In the genomic region with DNA sequence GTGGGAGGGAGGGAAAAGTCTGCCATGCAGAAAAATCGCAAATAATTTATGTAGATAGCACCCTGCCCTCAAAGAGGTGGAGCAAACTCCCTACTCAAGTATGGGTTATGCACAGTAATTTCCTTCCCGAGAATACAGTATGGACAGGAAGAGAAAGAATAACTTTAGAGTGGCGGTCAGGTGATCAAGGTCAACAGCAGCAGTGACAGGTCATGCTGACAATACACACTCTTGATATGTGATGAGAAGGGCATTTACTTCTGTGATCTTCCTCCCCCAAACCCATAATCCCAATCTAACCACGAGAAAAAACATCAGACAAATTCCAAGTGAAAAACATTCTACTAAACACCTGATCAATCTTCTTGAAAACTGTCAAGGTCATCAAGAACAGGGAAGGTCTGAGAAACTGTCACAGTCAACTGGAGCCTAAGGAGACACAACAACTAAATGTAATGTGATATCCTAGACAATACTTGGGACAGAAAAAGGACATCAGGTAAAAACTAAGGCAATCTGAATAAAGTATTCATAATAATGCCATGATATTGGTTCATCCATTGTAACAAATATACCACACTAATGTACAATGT, we compare ENCODE assay signal across 1 cellular context.
TF ChIP-seq lines count a peak whose summit lies in the region.

No MANE protein-coding gene starts in this region.

TF ChIP-seq in K562, 482 proteins besides CTCF, POLR2A, EP300 and RAD21 (continued from another document and continues in another):
- TF ChIP-seq RFX7 (CRISPR knock-in tag; IDR thresholded peaks at IDR 0.05) (no peak), ZNF280B (CRISPR knock-in tag; IDR thresholded peaks at IDR 0.05) (no peak), ZEB2 (IDR thresholded peaks at IDR 0.05) (no peak), ZNF717 (CRISPR knock-in tag; IDR thresholded peaks at IDR 0.05) (no peak), CCAR2 (IDR thresholded peaks at IDR 0.05; ENCODE audit: low read depth, low read length) (no peak), ZZZ3 (IDR thresholded peaks at IDR 0.05) (no peak), ZSCAN29 (IDR thresholded peaks at IDR 0.05) (no peak), MEF2A (IDR thresholded peaks at IDR 0.05; ENCODE audit: control insufficient read depth, low read depth, low read length) (no peak), THRAP3 (IDR thresholded peaks at IDR 0.05; ENCODE audit: borderline replicate concordance) (no peak), CTBP1 (IDR thresholded peaks at IDR 0.05; ENCODE audit: borderline replicate concordance) (no peak), NR2C2 (CRISPR knock-in tag; IDR thresholded peaks at IDR 0.05) (no peak), NR2C2 (tag; IDR thresholded peaks at IDR 0.05) (peak; percentile 73), ZBTB43 (CRISPR knock-in tag; IDR thresholded peaks at IDR 0.05) (no peak), ESRRA (IDR thresholded peaks at IDR 0.05; ENCODE audit: borderline replicate concordance, low read depth) (peak; percentile 90), NCOA4 (IDR thresholded peaks at IDR 0.05; ENCODE audit: partially characterized antibody) (no peak), KDM5B (IDR thresholded peaks at IDR 0.05; ENCODE audit: insufficient replicate concordance, low read depth, low read length) (no peak), TRIM24 (IDR thresholded peaks at IDR 0.05) (no peak), NBN (IDR thresholded peaks at IDR 0.05; ENCODE audit: low read depth) (no peak), TSHZ1 (CRISPR knock-in tag; IDR thresholded peaks at IDR 0.05) (no peak), NR2C1 (IDR thresholded peaks at IDR 0.05) (no peak), NR2C1 (tag; IDR thresholded peaks at IDR 0.05) (0 out of 2 replicates have a peak, but pooled peaks have one; percentile 32), ZNF445 (CRISPR knock-in tag; IDR thresholded peaks at IDR 0.05; ENCODE audit: low read depth) (no peak), CTCFL (IDR thresholded peaks at IDR 0.05; ENCODE audit: borderline replicate concordance, insufficient read depth, low read depth, low read length, poor library complexity, severe bottlenecking) (no peak), ZNF282 (CRISPR knock-in tag; IDR thresholded peaks at IDR 0.05) (no peak), SNIP1 (IDR thresholded peaks at IDR 0.05; ENCODE audit: low read depth) (no peak), MAFF (IDR thresholded peaks at IDR 0.05; ENCODE audit: low read length) (no peak)
- TF ChIP-seq, protein P1, sequence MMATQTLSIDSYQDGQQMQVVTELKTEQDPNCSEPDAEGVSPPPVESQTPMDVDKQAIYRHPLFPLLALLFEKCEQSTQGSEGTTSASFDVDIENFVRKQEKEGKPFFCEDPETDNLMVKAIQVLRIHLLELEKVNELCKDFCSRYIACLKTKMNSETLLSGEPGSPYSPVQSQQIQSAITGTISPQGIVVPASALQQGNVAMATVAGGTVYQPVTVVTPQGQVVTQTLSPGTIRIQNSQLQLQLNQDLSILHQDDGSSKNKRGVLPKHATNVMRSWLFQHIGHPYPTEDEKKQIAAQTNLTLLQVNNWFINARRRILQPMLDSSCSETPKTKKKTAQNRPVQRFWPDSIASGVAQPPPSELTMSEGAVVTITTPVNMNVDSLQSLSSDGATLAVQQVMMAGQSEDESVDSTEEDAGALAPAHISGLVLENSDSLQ (IDR thresholded peaks at IDR 0.05), result peak; percentile 54
- TF ChIP-seq, protein P2, sequence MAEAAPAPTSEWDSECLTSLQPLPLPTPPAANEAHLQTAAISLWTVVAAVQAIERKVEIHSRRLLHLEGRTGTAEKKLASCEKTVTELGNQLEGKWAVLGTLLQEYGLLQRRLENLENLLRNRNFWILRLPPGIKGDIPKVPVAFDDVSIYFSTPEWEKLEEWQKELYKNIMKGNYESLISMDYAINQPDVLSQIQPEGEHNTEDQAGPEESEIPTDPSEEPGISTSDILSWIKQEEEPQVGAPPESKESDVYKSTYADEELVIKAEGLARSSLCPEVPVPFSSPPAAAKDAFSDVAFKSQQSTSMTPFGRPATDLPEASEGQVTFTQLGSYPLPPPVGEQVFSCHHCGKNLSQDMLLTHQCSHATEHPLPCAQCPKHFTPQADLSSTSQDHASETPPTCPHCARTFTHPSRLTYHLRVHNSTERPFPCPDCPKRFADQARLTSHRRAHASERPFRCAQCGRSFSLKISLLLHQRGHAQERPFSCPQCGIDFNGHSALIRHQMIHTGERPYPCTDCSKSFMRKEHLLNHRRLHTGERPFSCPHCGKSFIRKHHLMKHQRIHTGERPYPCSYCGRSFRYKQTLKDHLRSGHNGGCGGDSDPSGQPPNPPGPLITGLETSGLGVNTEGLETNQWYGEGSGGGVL (CRISPR knock-in tag; IDR thresholded peaks at IDR 0.05), result no peak
- TF ChIP-seq, protein P3, sequence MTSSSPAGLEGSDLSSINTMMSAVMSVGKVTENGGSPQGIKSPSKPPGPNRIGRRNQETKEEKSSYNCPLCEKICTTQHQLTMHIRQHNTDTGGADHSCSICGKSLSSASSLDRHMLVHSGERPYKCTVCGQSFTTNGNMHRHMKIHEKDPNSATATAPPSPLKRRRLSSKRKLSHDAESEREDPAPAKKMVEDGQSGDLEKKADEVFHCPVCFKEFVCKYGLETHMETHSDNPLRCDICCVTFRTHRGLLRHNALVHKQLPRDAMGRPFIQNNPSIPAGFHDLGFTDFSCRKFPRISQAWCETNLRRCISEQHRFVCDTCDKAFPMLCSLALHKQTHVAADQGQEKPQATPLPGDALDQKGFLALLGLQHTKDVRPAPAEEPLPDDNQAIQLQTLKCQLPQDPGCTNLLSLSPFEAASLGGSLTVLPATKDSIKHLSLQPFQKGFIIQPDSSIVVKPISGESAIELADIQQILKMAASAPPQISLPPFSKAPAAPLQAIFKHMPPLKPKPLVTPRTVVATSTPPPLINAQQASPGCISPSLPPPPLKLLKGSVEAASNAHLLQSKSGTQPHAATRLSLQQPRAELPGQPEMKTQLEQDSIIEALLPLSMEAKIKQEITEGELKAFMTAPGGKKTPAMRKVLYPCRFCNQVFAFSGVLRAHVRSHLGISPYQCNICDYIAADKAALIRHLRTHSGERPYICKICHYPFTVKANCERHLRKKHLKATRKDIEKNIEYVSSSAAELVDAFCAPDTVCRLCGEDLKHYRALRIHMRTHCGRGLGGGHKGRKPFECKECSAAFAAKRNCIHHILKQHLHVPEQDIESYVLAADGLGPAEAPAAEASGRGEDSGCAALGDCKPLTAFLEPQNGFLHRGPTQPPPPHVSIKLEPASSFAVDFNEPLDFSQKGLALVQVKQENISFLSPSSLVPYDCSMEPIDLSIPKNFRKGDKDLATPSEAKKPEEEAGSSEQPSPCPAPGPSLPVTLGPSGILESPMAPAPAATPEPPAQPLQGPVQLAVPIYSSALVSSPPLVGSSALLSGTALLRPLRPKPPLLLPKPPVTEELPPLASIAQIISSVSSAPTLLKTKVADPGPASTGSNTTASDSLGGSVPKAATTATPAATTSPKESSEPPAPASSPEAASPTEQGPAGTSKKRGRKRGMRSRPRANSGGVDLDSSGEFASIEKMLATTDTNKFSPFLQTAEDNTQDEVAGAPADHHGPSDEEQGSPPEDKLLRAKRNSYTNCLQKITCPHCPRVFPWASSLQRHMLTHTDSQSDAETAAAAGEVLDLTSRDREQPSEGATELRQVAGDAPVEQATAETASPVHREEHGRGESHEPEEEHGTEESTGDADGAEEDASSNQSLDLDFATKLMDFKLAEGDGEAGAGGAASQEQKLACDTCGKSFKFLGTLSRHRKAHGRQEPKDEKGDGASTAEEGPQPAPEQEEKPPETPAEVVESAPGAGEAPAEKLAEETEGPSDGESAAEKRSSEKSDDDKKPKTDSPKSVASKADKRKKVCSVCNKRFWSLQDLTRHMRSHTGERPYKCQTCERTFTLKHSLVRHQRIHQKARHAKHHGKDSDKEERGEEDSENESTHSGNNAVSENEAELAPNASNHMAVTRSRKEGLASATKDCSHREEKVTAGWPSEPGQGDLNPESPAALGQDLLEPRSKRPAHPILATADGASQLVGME (CRISPR knock-in tag; IDR thresholded peaks at IDR 0.05), result no peak
- TF ChIP-seq, protein P4, sequence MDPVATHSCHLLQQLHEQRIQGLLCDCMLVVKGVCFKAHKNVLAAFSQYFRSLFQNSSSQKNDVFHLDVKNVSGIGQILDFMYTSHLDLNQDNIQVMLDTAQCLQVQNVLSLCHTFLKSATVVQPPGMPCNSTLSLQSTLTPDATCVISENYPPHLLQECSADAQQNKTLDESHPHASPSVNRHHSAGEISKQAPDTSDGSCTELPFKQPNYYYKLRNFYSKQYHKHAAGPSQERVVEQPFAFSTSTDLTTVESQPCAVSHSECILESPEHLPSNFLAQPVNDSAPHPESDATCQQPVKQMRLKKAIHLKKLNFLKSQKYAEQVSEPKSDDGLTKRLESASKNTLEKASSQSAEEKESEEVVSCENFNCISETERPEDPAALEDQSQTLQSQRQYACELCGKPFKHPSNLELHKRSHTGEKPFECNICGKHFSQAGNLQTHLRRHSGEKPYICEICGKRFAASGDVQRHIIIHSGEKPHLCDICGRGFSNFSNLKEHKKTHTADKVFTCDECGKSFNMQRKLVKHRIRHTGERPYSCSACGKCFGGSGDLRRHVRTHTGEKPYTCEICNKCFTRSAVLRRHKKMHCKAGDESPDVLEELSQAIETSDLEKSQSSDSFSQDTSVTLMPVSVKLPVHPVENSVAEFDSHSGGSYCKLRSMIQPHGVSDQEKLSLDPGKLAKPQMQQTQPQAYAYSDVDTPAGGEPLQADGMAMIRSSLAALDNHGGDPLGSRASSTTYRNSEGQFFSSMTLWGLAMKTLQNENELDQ (CRISPR knock-in tag; IDR thresholded peaks at IDR 0.05; ENCODE audit: borderline replicate concordance), result no peak
- TF ChIP-seq, protein P5, sequence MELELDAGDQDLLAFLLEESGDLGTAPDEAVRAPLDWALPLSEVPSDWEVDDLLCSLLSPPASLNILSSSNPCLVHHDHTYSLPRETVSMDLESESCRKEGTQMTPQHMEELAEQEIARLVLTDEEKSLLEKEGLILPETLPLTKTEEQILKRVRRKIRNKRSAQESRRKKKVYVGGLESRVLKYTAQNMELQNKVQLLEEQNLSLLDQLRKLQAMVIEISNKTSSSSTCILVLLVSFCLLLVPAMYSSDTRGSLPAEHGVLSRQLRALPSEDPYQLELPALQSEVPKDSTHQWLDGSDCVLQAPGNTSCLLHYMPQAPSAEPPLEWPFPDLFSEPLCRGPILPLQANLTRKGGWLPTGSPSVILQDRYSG (tag; conservative IDR thresholded peaks at IDR 0.05; ENCODE audit: low read depth), result no peak
